ENCODE assay signal across 8 cellular contexts in genomic region chr2:19312949-19313348, GRCh38. TPM values are rescaled to one million over a fixed set of nuclear protein-coding genes. Genes with fewer than 3 reads are reported as not detected.
DNase-seq lines count a peak whose midpoint lies in the region; ATAC-seq and TF ChIP-seq lines count a peak whose summit lies in the region.

No MANE protein-coding gene starts in this region.

- H3K9me3 Mint-ChIP-seq in Calu3 (ENCODE audit: low read depth, unreplicated experiment): peaks cover 3% of the 10 kb centered on the region
- H3K9me3 Mint-ChIP-seq in immature natural killer cell: peaks cover 0 to 5% (median 3%) of the 10 kb centered on the region in 6 donors

- no peak overlapping the region for H3K27ac Mint-ChIP-seq in Calu3 (ENCODE audit: unreplicated experiment)
- no peak overlapping the region for H3K27ac Mint-ChIP-seq in immature natural killer cell

- intact Hi-C loops in Calu3 (cut with micrococcal nuclease; ENCODE audit: unreplicated experiment): no loop called here
- intact Hi-C loops in Panc1 (cut with micrococcal nuclease; ENCODE audit: unreplicated experiment): no loop called here
- intact Hi-C loops in dorsolateral prefrontal cortex (cut with DNase I): no loop called here

- peak; percentile 23 for DNase-seq in Calu3
- DNase-seq in Panc1 (ENCODE audit: low read depth, low spot score): peak; percentile 5
- peak; percentile 20 for DNase-seq in iPS-NIHi11 (ENCODE audit: low spot score)
- DNase-seq in stimulated activated CD4-positive, alpha-beta T cell treated with anti-CD3 and anti-CD28 coated beads, Interleukin-4, amount 100 ng/mL, for 4 hours: no peak
- no peak for DNase-seq in dorsolateral prefrontal cortex
- DNase-seq in UCSD-AML1 (lab: John Stamatoyannopoulos, UW; ENCODE audit: unreplicated experiment): no peak
- no peak for DNase-seq in immature natural killer cell

- in situ Hi-C loops in Panc1 (cut with HindIII; ENCODE audit: low pct_unique_long_range_greater_than_20kb, low sequenced_read_pairs): no loop called here

- CTCF ChIA-PET in Calu3 (lab: Charles Lee) (no interaction called here), Panc1 (lab: Charles Lee) (no interaction called here)

- POLR2A ChIA-PET in Panc1 (lab: Charles Lee): no interaction called here

- BruUV-seq in Calu3 (replicated peaks; lab: Mats Ljungman, UMichigan) (no TSS peak), Panc1 (replicated peaks; lab: Mats Ljungman, UMichigan) (no TSS peak)

- ATAC-seq in GM21717 (IDR thresholded peaks at IDR 0.05; ENCODE audit: unreplicated experiment) (peak; percentile 59), Panc1 (no peak)

- TF ChIP-seq CTCF in Calu3 (IDR thresholded peaks at IDR 0.05; ENCODE audit: unreplicated experiment) (no peak), Panc1 (IDR thresholded peaks at IDR 0.05) (peak; percentile 36; the same call in 1 of the 2 replicates), dorsolateral prefrontal cortex (IDR thresholded peaks at IDR 0.05 in 54 of 56, conservative IDR thresholded peaks at IDR 0.05 in 2 of 56; ENCODE audit: low read depth in 1 of 56, partially characterized antibody in 56 of 56) (peak in 12 of 56 donors; percentile 10 to 35 (median 22))

- H3K4me1 Mint-ChIP-seq in Calu3 (ENCODE audit: low read depth, unreplicated experiment) (no peaks in the 10 kb centered on the region), immature natural killer cell (no peaks in the 10 kb centered on the region)

- no peaks in the 10 kb centered on the region for H3K36me3 ChIP-seq in Panc1 (ENCODE audit: control insufficient read depth, insufficient read depth, low read length)

- H3K27ac ChIP-seq in Panc1 (ENCODE audit: low read length): no peak overlapping the region
- no peak overlapping the region for H3K27ac ChIP-seq in dorsolateral prefrontal cortex

- H3K27me3 ChIP-seq in Panc1 (ENCODE audit: control insufficient read depth, insufficient read depth, low read length) (no peaks in the 10 kb centered on the region), dorsolateral prefrontal cortex (no peaks in the 10 kb centered on the region)

- no peaks in the 10 kb centered on the region for H3K9me3 ChIP-seq in Panc1 (ENCODE audit: control insufficient read depth, insufficient read depth, low read depth, low read length)

- H3K36me3 Mint-ChIP-seq in Calu3 (ENCODE audit: insufficient read depth, unreplicated experiment) (no peaks in the 10 kb centered on the region), immature natural killer cell (peaks cover 0 to 4% (median 0%) of the 10 kb centered on the region in 3 donors)

- H3K4me3 Mint-ChIP-seq in Calu3 (ENCODE audit: low read depth, unreplicated experiment) (no peak overlapping the region), immature natural killer cell (no peak overlapping the region)

- H3K27me3 Mint-ChIP-seq in Calu3 (ENCODE audit: unreplicated experiment): no peaks in the 10 kb centered on the region
- no peaks in the 10 kb centered on the region for H3K27me3 Mint-ChIP-seq in immature natural killer cell (ENCODE audit: low read depth in 3 of 3)

- no peak overlapping the region for H3K4me3 ChIP-seq in Panc1 (ENCODE audit: low read depth in 2 of 2, low read length in 2 of 2)
- no peak overlapping the region for H3K4me3 ChIP-seq in dorsolateral prefrontal cortex

- H3K4me1 ChIP-seq in Panc1 (ENCODE audit: control insufficient read depth, insufficient read depth, low read length): no peaks in the 10 kb centered on the region

RNA-seq across cellular contexts. Expression of gene OSR1, which starts 45.5 kb away (rescaled TPM):
- total RNA-seq in Calu3 (2022) (1.3 and 1.4 TPM in 2 replicates), Panc1 (2021; ENCODE audit: unreplicated experiment) (4.4 TPM), dorsolateral prefrontal cortex (10 to 100 TPM in 2 of 120 experiments, 1 to 10 TPM in 62, under 1 TPM in 52, not detected in 4; 0.20 to 10.9 (median 1.1) TPM)
- 5.1 TPM for polyA plus RNA-seq in Panc1 (2012; ENCODE audit: insufficient read length)
- not detected for polyA plus RNA-seq in immature natural killer cell

Comparison
In these comparisons a context has a peak if more than half of its experiments do, and no peak if none do; other contexts are left out.
1. DNase-seq: peak in Calu3 (single experiment), Panc1 (single experiment) and iPS-NIHi11 (single experiment); none in stimulated activated CD4-positive, alpha-beta T cell treated with anti-CD3 and anti-CD28 coated beads, Interleukin-4, amount 100 ng/mL, for 4 hours (0 of 2), dorsolateral prefrontal cortex (0 of 10), UCSD-AML1 (single experiment) and immature natural killer cell (0 of 3).